8 cellular contexts compared by ENCODE assay signal in genomic region chr1:155981266-155982088, GRCh38. TPM values are rescaled to one million over a fixed set of nuclear protein-coding genes. Genes with fewer than 3 reads are reported as not detected.
DNase-seq lines count a peak whose midpoint lies in the region; ATAC-seq, FAIRE-seq and TF ChIP-seq lines count a peak whose summit lies in the region.

No MANE protein-coding gene starts in this region.

- DNase-seq in A673 (ENCODE audit: low spot score) (peak; percentile 61), T-cell (peak in 30 of 34 experiments; percentile 28 to 64 (median 47)), endothelial cell of umbilical vein (ENCODE audit: low read depth, low spot score) (peak; percentile 55)
- DNase-seq in effector CD8-positive, alpha-beta T cell (lab: John Stamatoyannopoulos, UW) = no peak

- H2AFZ ChIP-seq in endothelial cell of umbilical vein (ENCODE audit: low read depth, low read length) (peak overlapping the region; percentile 42), parathyroid adenoma (no peak overlapping the region)

- no peaks in the 10 kb centered on the region for H3K9me3 Mint-ChIP-seq in T-cell

- intact Hi-C loops in A673 (cut with micrococcal nuclease; ENCODE audit: unreplicated experiment) (no loop called here), endothelial cell of umbilical vein (cut with micrococcal nuclease) (loop anchor here (1.0 kb wide), 1 partner anchor 19 kb away; no protein-coding TSS in a partner anchor)

- H3K4me3 Mint-ChIP-seq in T-cell = peak overlapping the region; percentile 85 to 97 (median 97)

- CTCF ChIA-PET in A673 (lab: Charles Lee) = interaction anchor here (0.6 kb wide), 1 partner anchor 21 kb away, joined by 6 read pairs; no protein-coding TSS in a partner anchor
- CTCF ChIA-PET in T-cell (lab: Charles Lee) = interaction anchor here (0.6 to 1.2 kb wide), 8 partner anchors 8 to 535 kb away, joined by 3 to 5 read pairs (median 4); partner anchors contain the start of gene KHDC4 (in 1 of the 2)
- CTCF ChIA-PET in endothelial cell of umbilical vein (lab: Charles Lee) = interaction anchor here (0.6 to 12.1 kb wide), 8 partner anchors 9 to 43 kb away, joined by 3 to 138 read pairs (median 6); no protein-coding TSS in a partner anchor

- H3K27me3 ChIP-seq in A673 (replicated peaks; ENCODE audit: insufficient read depth, low read depth, low read length, poor library complexity) = no peaks in the 10 kb centered on the region
- H3K27me3 ChIP-seq in endothelial cell of umbilical vein (ENCODE audit: control insufficient read depth in 2 of 2, insufficient read depth in 2 of 2, low read length in 2 of 2) = no peaks in the 10 kb centered on the region
- no peaks in the 10 kb centered on the region for H3K27me3 ChIP-seq in parathyroid adenoma (ENCODE audit: control insufficient read depth, insufficient read depth, low read length)

- peak overlapping the region; percentile 95 for H3K4me3 ChIP-seq in A673 (ENCODE audit: low read depth, low read length, poor library complexity, severe bottlenecking)
- H3K4me3 ChIP-seq in endothelial cell of umbilical vein (replicated peaks in 1 of 3; ENCODE audit: insufficient read depth in 1 of 3, low read depth in 1 of 3, low read length in 3 of 3) = no peak overlapping the region
- H3K4me3 ChIP-seq in parathyroid adenoma (ENCODE audit: low read depth, low read length) = no peak overlapping the region

- POLR2A ChIA-PET in A673 (lab: Charles Lee; ENCODE audit: low non-redundant PET) (no interaction called here), T-cell (lab: Charles Lee) (interaction anchor here (0.5 to 0.7 kb wide), 2 partner anchors 14 to 42 kb away, joined by 4 to 13 read pairs; no protein-coding TSS in a partner anchor), endothelial cell of umbilical vein (lab: Charles Lee) (interaction anchor here (1.0 kb wide), 1 partner anchor 14 kb away, joined by 4 read pairs; no protein-coding TSS in a partner anchor)

- H3K27ac Mint-ChIP-seq in T-cell = peak overlapping the region; percentile 93 to 94

- H3K9ac ChIP-seq in endothelial cell of umbilical vein (replicated peaks; ENCODE audit: extremely low read depth, insufficient read depth, low read length) (no peak overlapping the region), parathyroid adenoma (no peak overlapping the region)

- TF ChIP-seq CTCF in A673 (conservative IDR thresholded peaks at IDR 0.05; ENCODE audit: low read depth, low read length) = no peak
- TF ChIP-seq CTCF in endothelial cell of umbilical vein (IDR thresholded peaks at IDR 0.05; ENCODE audit: extremely low read depth in 1 of 2, insufficient read depth in 1 of 2, low read depth in 1 of 2, low read length in 2 of 2) = no peak
- TF ChIP-seq CTCF in parathyroid adenoma (IDR thresholded peaks at IDR 0.05) = no peak

- H3K36me3 ChIP-seq in A673 (ENCODE audit: insufficient read depth, low read length, poor library complexity, severe bottlenecking) = no peaks in the 10 kb centered on the region
- no peaks in the 10 kb centered on the region for H3K36me3 ChIP-seq in endothelial cell of umbilical vein (ENCODE audit: control insufficient read depth in 2 of 2, extremely low read depth in 1 of 2, insufficient read depth in 2 of 2, low read length in 2 of 2)
- no peaks in the 10 kb centered on the region for H3K36me3 ChIP-seq in parathyroid adenoma (ENCODE audit: control insufficient read depth, insufficient read depth, low read length)

- H3K27ac ChIP-seq in A673 (ENCODE audit: low read depth, low read length, poor library complexity, severe bottlenecking) (peak overlapping the region; percentile 95), endothelial cell of umbilical vein (ENCODE audit: insufficient read depth, low read depth, low read length) (peak overlapping the region; percentile 25), parathyroid adenoma (peak overlapping the region; percentile 15)

- no peaks in the 10 kb centered on the region for H3K9me1 ChIP-seq in endothelial cell of umbilical vein (replicated peaks; ENCODE audit: control insufficient read depth, extremely low read depth, insufficient read depth, low read length)

- peaks cover 48 to 68% (median 56%) of the 10 kb centered on the region in 3 donors for H3K4me1 Mint-ChIP-seq in T-cell

- H3K79me2 ChIP-seq in endothelial cell of umbilical vein (ENCODE audit: control insufficient read depth, insufficient read depth, low read length) (peaks cover 26% of the 10 kb centered on the region), parathyroid adenoma (no peaks in the 10 kb centered on the region)

- H3K4me1 ChIP-seq in A673 (ENCODE audit: insufficient read depth, low read length, poor library complexity, severe bottlenecking) = peaks cover 67% of the 10 kb centered on the region
- peaks cover 46% of the 10 kb centered on the region for H3K4me1 ChIP-seq in endothelial cell of umbilical vein (ENCODE audit: control insufficient read depth, extremely low read depth, insufficient read depth, low read length)
- peaks cover 26% of the 10 kb centered on the region for H3K4me1 ChIP-seq in parathyroid adenoma

- H3K9me3 ChIP-seq in A673 (ENCODE audit: low read depth, low read length, poor library complexity, severe bottlenecking) (no peaks in the 10 kb centered on the region), endothelial cell of umbilical vein (replicated peaks; ENCODE audit: control insufficient read depth, insufficient read depth, low read length) (no peaks in the 10 kb centered on the region), parathyroid adenoma (ENCODE audit: control insufficient read depth, low read length) (no peaks in the 10 kb centered on the region)

- ATAC-seq in T-cell (replicated peaks in 1 of 4) = peak; percentile 43 to 50 (median 48)
- no peak for ATAC-seq in HG02840 (IDR thresholded peaks at IDR 0.05; ENCODE audit: low FRiP score, unreplicated experiment)
- no peak for ATAC-seq in HG03039 (IDR thresholded peaks at IDR 0.05; ENCODE audit: unreplicated experiment)

- peaks cover 4% of the 10 kb centered on the region for H3K36me3 Mint-ChIP-seq in T-cell

- peak; percentile 24 for TF ChIP-seq POLR2A in GM19193 (IDR thresholded peaks at IDR 0.05; ENCODE audit: extremely low read depth, insufficient read depth, insufficient read length)
- TF ChIP-seq POLR2A in endothelial cell of umbilical vein (IDR thresholded peaks at IDR 0.05; ENCODE audit: low read depth, low read length) = no peak

- peak overlapping the region; percentile 26 for H3K4me2 ChIP-seq in endothelial cell of umbilical vein (ENCODE audit: insufficient read depth, low read length)
- H3K4me2 ChIP-seq in parathyroid adenoma (ENCODE audit: low read length) = peak overlapping the region; percentile 25

- dilution Hi-C loops in endothelial cell of umbilical vein (cut with MboI; ENCODE audit: extremely low pct_ligation_motif_present, low sequenced_read_pairs) = no loop called here

- peak; percentile 88 for FAIRE-seq in endothelial cell of umbilical vein (lab: Jason Lieb, UNC)

- H4K20me1 ChIP-seq in endothelial cell of umbilical vein (replicated peaks; ENCODE audit: control insufficient read depth, extremely low read depth, insufficient read depth, low read length) = no peaks in the 10 kb centered on the region

- H3K27me3 Mint-ChIP-seq in T-cell = no peaks in the 10 kb centered on the region

- BruUV-seq in A673 (replicated peaks; lab: Mats Ljungman, UMichigan) (no TSS peak), endothelial cell of umbilical vein (replicated peaks; lab: Mats Ljungman, UMichigan) (no TSS peak)

RNA-seq across cellular contexts. Expression of gene ARHGEF2, which starts 3.1 kb away (rescaled TPM):
- total RNA-seq in A673 (2021) (148 and 161 TPM in 2 replicates), T-cell (100 to 1,000 TPM; 110 to 174 (median 167) TPM), endothelial cell of umbilical vein (110 and 118 TPM in 2 replicates)
- polyA plus RNA-seq in endothelial cell of umbilical vein = 59.2 and 62.0 TPM in 2 replicates
- polyA plus RNA-seq in endothelial cell of umbilical vein (2011; cell fraction: cytosol; rRNA removed) = 67.4 and 113 TPM in 2 replicates
- 270 and 317 TPM in 2 replicates for polyA plus RNA-seq in endothelial cell of umbilical vein (2011; cell fraction: nucleus; rRNA removed)
- polyA plus RNA-seq in endothelial cell of umbilical vein (2012) = 50.9 and 52.8 TPM in 2 replicates
- 81.5 and 92.0 TPM in 2 replicates for polyA minus RNA-seq in endothelial cell of umbilical vein
- 29.1 TPM for polyA minus RNA-seq in endothelial cell of umbilical vein (2011; cell fraction: cytosol; rRNA and poly(A)+ RNA removed)
- polyA minus RNA-seq in endothelial cell of umbilical vein (2011; cell fraction: nucleus; rRNA and poly(A)+ RNA removed) = 55.2 and 62.7 TPM in 2 replicates

RNA-seq across cellular contexts. Expression of gene SSR2, which starts 39.3 kb away (rescaled TPM):
- 220 and 233 TPM in 2 replicates for total RNA-seq in A673 (2021)
- 100 to 1,000 TPM; 230 to 238 (median 232) TPM for total RNA-seq in T-cell
- 339 and 362 TPM in 2 replicates for total RNA-seq in endothelial cell of umbilical vein
- 1,337 and 1,787 TPM in 2 replicates for polyA plus RNA-seq in endothelial cell of umbilical vein
- polyA plus RNA-seq in endothelial cell of umbilical vein (2011; cell fraction: cytosol; rRNA removed) = 1,307 and 1,533 TPM in 2 replicates
- 531 and 557 TPM in 2 replicates for polyA plus RNA-seq in endothelial cell of umbilical vein (2011; cell fraction: nucleus; rRNA removed)
- polyA plus RNA-seq in endothelial cell of umbilical vein (2012) = 362 and 401 TPM in 2 replicates
- 780 and 932 TPM in 2 replicates for polyA minus RNA-seq in endothelial cell of umbilical vein
- 99.6 TPM for polyA minus RNA-seq in endothelial cell of umbilical vein (2011; cell fraction: cytosol; rRNA and poly(A)+ RNA removed)
- 84.7 and 121 TPM in 2 replicates for polyA minus RNA-seq in endothelial cell of umbilical vein (2011; cell fraction: nucleus; rRNA and poly(A)+ RNA removed)

RNA-seq across cellular contexts. Expression of gene RXFP4, which starts 40.0 kb away (rescaled TPM):
- total RNA-seq in A673 (2021) (not detected in 2 replicates), T-cell (not detected), endothelial cell of umbilical vein (not detected in 2 replicates)
- polyA plus RNA-seq in endothelial cell of umbilical vein = not detected in 2 replicates
- polyA plus RNA-seq in endothelial cell of umbilical vein (2011; cell fraction: cytosol; rRNA removed) = not detected in 2 replicates
- not detected in 2 replicates for polyA plus RNA-seq in endothelial cell of umbilical vein (2011; cell fraction: nucleus; rRNA removed)
- not detected in 2 replicates for polyA plus RNA-seq in endothelial cell of umbilical vein (2012)
- not detected in 2 replicates for polyA minus RNA-seq in endothelial cell of umbilical vein
- not detected for polyA minus RNA-seq in endothelial cell of umbilical vein (2011; cell fraction: cytosol; rRNA and poly(A)+ RNA removed)
- 0.34 TPM in 1 of 2 replicates, not detected in the other for polyA minus RNA-seq in endothelial cell of umbilical vein (2011; cell fraction: nucleus; rRNA and poly(A)+ RNA removed)

RNA-seq across cellular contexts. Expression of gene KHDC4, which starts 47.3 kb away (rescaled TPM):
- total RNA-seq in A673 (2021) (92.7 and 93.3 TPM in 2 replicates), T-cell (100 to 1,000 TPM in 1 of 5 donors, 10 to 100 TPM in 4; 44.5 to 102 (median 85.6) TPM), endothelial cell of umbilical vein (54.1 and 55.6 TPM in 2 replicates)
- 47.9 and 48.6 TPM in 2 replicates for polyA plus RNA-seq in endothelial cell of umbilical vein
- 22.4 and 25.5 TPM in 2 replicates for polyA plus RNA-seq in endothelial cell of umbilical vein (2011; cell fraction: cytosol; rRNA removed)
- 123 and 207 TPM in 2 replicates for polyA plus RNA-seq in endothelial cell of umbilical vein (2011; cell fraction: nucleus; rRNA removed)
- 19.8 and 29.0 TPM in 2 replicates for polyA plus RNA-seq in endothelial cell of umbilical vein (2012)
- 75.4 and 81.4 TPM in 2 replicates for polyA minus RNA-seq in endothelial cell of umbilical vein
- 50.2 TPM for polyA minus RNA-seq in endothelial cell of umbilical vein (2011; cell fraction: cytosol; rRNA and poly(A)+ RNA removed)
- 68.0 and 96.9 TPM in 2 replicates for polyA minus RNA-seq in endothelial cell of umbilical vein (2011; cell fraction: nucleus; rRNA and poly(A)+ RNA removed)

Comparison
In these comparisons a context has a peak if more than half of its experiments do, and no peak if none do; other contexts are left out.
1. H3K27ac ChIP-seq: peak in every context shown above with its lines; median percentile 95 in A673; 25 in endothelial cell of umbilical vein; 15 in parathyroid adenoma.
2. ATAC-seq: peak in T-cell (4 of 4); none in HG02840 (single experiment) and HG03039 (single experiment).